16 cellular contexts compared by ENCODE assay signal in genomic region chr17:22694362-22695227, GRCh38.
DNase-seq lines count a peak whose midpoint lies in the region; ATAC-seq and TF ChIP-seq lines count a peak whose summit lies in the region.
"Had no signal": no experiment of that assay in that cellular context is flagged by ENCODE, and none has a peak within 500 bp of the region (broad histone marks: within the 10 kb centered on the region; RNA-seq: fewer than 3 reads in every experiment).

No MANE protein-coding gene starts in this region.

- H3K9me3 Mint-ChIP-seq in type B pancreatic cell, result peaks cover 4% of the 10 kb centered on the region

- TF ChIP-seq POLR2A in IMR-90 (IDR thresholded peaks at IDR 0.05; ENCODE audit: low read depth, low read length), result no peak

- peak overlapping the region; percentile 11 for H2AFZ ChIP-seq in IMR-90 (replicated peaks; ENCODE audit: low read length, poor library complexity)

- no peak overlapping the region for H2BK20ac ChIP-seq in IMR-90 (ENCODE audit: low read depth, low read length)

- H4K20me1 ChIP-seq in IMR-90 (ENCODE audit: insufficient read depth, low read length), result no peaks in the 10 kb centered on the region

- TF ChIP-seq CTCF in IMR-90 (conservative IDR thresholded peaks at IDR 0.05; ENCODE audit: low read depth, low read length) (0 out of 2 replicates have a peak, but pooled peaks have one; percentile 4), WI38 (IDR thresholded peaks at IDR 0.05; ENCODE audit: low read depth, low read length) (0 out of 2 replicates have a peak, but pooled peaks have one; percentile 3), type B pancreatic cell (conservative IDR thresholded peaks at IDR 0.05) (peak; percentile 23)

- no peak overlapping the region for H2BK120ac ChIP-seq in IMR-90 (ENCODE audit: low read depth, low read length)

- no peak overlapping the region for H4K5ac ChIP-seq in IMR-90 (ENCODE audit: low read depth, low read length)

- no peak for TF ChIP-seq RAD21 in IMR-90 (IDR thresholded peaks at IDR 0.05; ENCODE audit: low read length)

- no peaks in the 10 kb centered on the region for H3K27me3 Mint-ChIP-seq in type B pancreatic cell

- H3K4me1 Mint-ChIP-seq in type B pancreatic cell (ENCODE audit: unreplicated experiment), result no peaks in the 10 kb centered on the region

- no peaks in the 10 kb centered on the region for H3K9me1 ChIP-seq in IMR-90 (ENCODE audit: insufficient read depth, low read length)

- no peak overlapping the region for H2BK5ac ChIP-seq in IMR-90 (ENCODE audit: low read depth, low read length, poor library complexity, severe bottlenecking)

- H3K14ac ChIP-seq in IMR-90 (replicated peaks; ENCODE audit: low read depth, low read length), result no peak overlapping the region

- no peak overlapping the region for H3K4me2 ChIP-seq in IMR-90 (ENCODE audit: low read depth, low read length)

- H4K91ac ChIP-seq in IMR-90 (ENCODE audit: insufficient read depth, low read depth, low read length), result no peak overlapping the region

- no peaks in the 10 kb centered on the region for H3K36me3 Mint-ChIP-seq in type B pancreatic cell

- H2BK15ac ChIP-seq in IMR-90 (ENCODE audit: low read depth, low read length), result no peak overlapping the region

- H3K4ac ChIP-seq in IMR-90 (ENCODE audit: low read depth, low read length), result no peak overlapping the region

- no peak overlapping the region for H4K8ac ChIP-seq in IMR-90 (ENCODE audit: low read depth in 2 of 2, low read length in 2 of 2)

- H3K4me1 ChIP-seq in IMR-90 (ENCODE audit: control insufficient read depth, insufficient read depth, low read length), result no peaks in the 10 kb centered on the region
- H3K4me1 ChIP-seq: spleen, tibial nerve had no signal

- ATAC-seq in IMR-90 (ENCODE audit: low read depth), result no peak
- ATAC-seq in GM18870 (IDR thresholded peaks at IDR 0.05; ENCODE audit: unreplicated experiment), result no peak
- ATAC-seq: activated naive CD4-positive, alpha-beta T cell treated with anti-CD3 and anti-CD28 coated beads, Interleukin-2, amount 50 U/mL, for 72 hours had no signal

- no peak overlapping the region for H3K23ac ChIP-seq in IMR-90 (ENCODE audit: low read depth, low read length)

- H3K4me3 ChIP-seq in IMR-90 (ENCODE audit: insufficient read depth, low read depth, low read length), result no peak overlapping the region
- no peak overlapping the region for H3K4me3 ChIP-seq in WI38 (ENCODE audit: low read depth, low read length)
- H3K4me3 ChIP-seq: lung, spleen, tibial nerve had no signal

- intact Hi-C loops in IMR-90 (cut with micrococcal nuclease), result no loop called here

- CTCF ChIA-PET in IMR-90 (lab: Yijun Ruan, JAX), result no interaction called here

- no peak overlapping the region for H3K9ac ChIP-seq in IMR-90 (ENCODE audit: low read depth, low read length)

- in situ Hi-C loops in IMR-90 (cut with MboI; ENCODE audit: low sequenced_read_pairs), result no loop called here

- no peak overlapping the region for H3K18ac ChIP-seq in IMR-90 (ENCODE audit: low read depth, low read length)

- H3K27me3 ChIP-seq in IMR-90 (ENCODE audit: control insufficient read depth, insufficient read depth, low read length), result no peaks in the 10 kb centered on the region
- H3K27me3 ChIP-seq: spleen, tibial nerve had no signal

- H3K9me3 ChIP-seq in IMR-90 (ENCODE audit: control insufficient read depth, insufficient read depth, low read length), result peaks cover 22% of the 10 kb centered on the region; the same call in 1 of the 2 replicates

- POLR2A ChIA-PET in IMR-90 (lab: Charles Lee; ENCODE audit: unreplicated experiment), result no interaction called here

- no peak overlapping the region for H3K27ac ChIP-seq in IMR-90 (ENCODE audit: insufficient read depth, low read length)
- H3K27ac ChIP-seq: spleen, tibial nerve had no signal

- H3K36me3 ChIP-seq in IMR-90 (ENCODE audit: control insufficient read depth, insufficient read depth, low read length), result no peaks in the 10 kb centered on the region
- H3K36me3 ChIP-seq: spleen, tibial nerve had no signal

- peak; percentile 17 to 33 for DNase-seq in SHP77 (lab: John Stamatoyannopoulos, UW)
- DNase-seq in SHP77 treated with DMSO at 0.1 percent for 48 hours (lab: John Stamatoyannopoulos, UW), result no peak
- no peak for DNase-seq in IMR-90
- no peak for DNase-seq in type B pancreatic cell (ENCODE audit: extremely low spot score, unreplicated experiment)
- DNase-seq in hippocampal formation (lab: John Stamatoyannopoulos, UW), result no peak
- DNase-seq in activated naive CD4-positive, alpha-beta T cell treated with Interleukin-2 at 50 U/mL for 16 hours, result no peak
- DNase-seq: ACHN, NCI-H2227 treated with DMSO at 0.1 percent for 48 hours, occipital lobe, spleen, T-helper 9 cell had no signal

- no peak overlapping the region for H2AK9ac ChIP-seq in IMR-90 (replicated peaks; ENCODE audit: low read depth, low read length, poor library complexity)

- no peaks in the 10 kb centered on the region for H3K79me1 ChIP-seq in IMR-90 (ENCODE audit: low read depth in 1 of 2, low read length in 2 of 2)

- no peak overlapping the region for H3K27ac Mint-ChIP-seq in type B pancreatic cell
- H3K27ac Mint-ChIP-seq: activated naive CD4-positive, alpha-beta T cell treated with anti-CD3 and anti-CD28 coated beads, Interleukin-2, amount 50 U/mL, for 72 hours had no signal

- H2AK5ac ChIP-seq in IMR-90 (ENCODE audit: low read depth, low read length), result no peak overlapping the region

- H3K56ac ChIP-seq in IMR-90 (ENCODE audit: extremely low read depth, insufficient read depth, low read length), result no peak overlapping the region

- BruUV-seq in IMR-90 (replicated peaks; lab: Mats Ljungman, UMichigan), result no TSS peak

- no peak overlapping the region for H3K4me3 Mint-ChIP-seq in type B pancreatic cell

- 67% methylated on average over 18 of the region's 33 CpGs; no CpG with 5 or more reads in 1 of the 2 experiments for WGBS in IMR-90 (ENCODE audit: extremely low coverage in 2 of 2, insufficient read length in 1 of 2), 2 experiments

- dilution Hi-C loops in IMR-90 (cut with HindIII; ENCODE audit: low sequenced_read_pairs, unreplicated experiment), result no loop called here

TF ChIP-seq in IMR-90, 13 proteins besides CTCF, POLR2A, EP300 and RAD21:
- TF ChIP-seq CEBPB (IDR thresholded peaks at IDR 0.05; ENCODE audit: low read depth, low read length) (no peak), USF2 (IDR thresholded peaks at IDR 0.05; ENCODE audit: low read depth, low read length) (no peak), RCOR1 (IDR thresholded peaks at IDR 0.05; ENCODE audit: insufficient replicate concordance, low read length) (no peak), SMC3 (IDR thresholded peaks at IDR 0.05; ENCODE audit: low read depth, low read length) (no peak), RFX5 (IDR thresholded peaks at IDR 0.05; ENCODE audit: low read depth, low read length) (no peak), CHD1 (IDR thresholded peaks at IDR 0.05; ENCODE audit: low read depth, low read length) (no peak), BHLHE40 (IDR thresholded peaks at IDR 0.05; ENCODE audit: low read depth, low read length) (no peak), MAFK (IDR thresholded peaks at IDR 0.05; ENCODE audit: low read depth, low read length) (no peak), FOS (IDR thresholded peaks at IDR 0.05; ENCODE audit: low read depth, low read length) (no peak), NFE2L2 (IDR thresholded peaks at IDR 0.05; ENCODE audit: low read depth, low read length) (no peak), ELK1 (IDR thresholded peaks at IDR 0.05; ENCODE audit: borderline replicate concordance, low read depth, low read length) (no peak), MAZ (IDR thresholded peaks at IDR 0.05; ENCODE audit: borderline replicate concordance, low read depth, low read length) (no peak), MXI1 (IDR thresholded peaks at IDR 0.05; ENCODE audit: borderline replicate concordance, low read depth, low read length) (no peak)

Comparison
In these comparisons a context has a peak if more than half of its experiments do, and no peak if none do; other contexts are left out.
1. DNase-seq: peak in SHP77 (2 of 2); none in SHP77 treated with DMSO at 0.1 percent for 48 hours (single experiment), IMR-90 (single experiment), type B pancreatic cell (single experiment), hippocampal formation (0 of 2) and activated naive CD4-positive, alpha-beta T cell treated with Interleukin-2 at 50 U/mL for 16 hours (single experiment).
2. Peak in every context shown above with its lines, with median percentiles within 50 percentile points of each other: CTCF ChIP-seq.